Comparison of ENCODE assay signal across 17 cellular contexts in genomic region chr20:24638546-24639166, GRCh38.
"Had no signal": no experiment of that assay in that cellular context is flagged by ENCODE, and none has a peak within 500 bp of the region (broad histone marks: within the 10 kb centered on the region; RNA-seq: fewer than 3 reads in every experiment).

No MANE protein-coding gene starts in this region.

- H3K4me3 ChIP-seq: breast epithelium, left ventricle myocardium inferior, skin epidermis, upper lobe of left lung had no signal

- H3K36me3 Mint-ChIP-seq: naive thymus-derived CD8-positive, alpha-beta T cell; T-cell had no signal

- H3K9me3 ChIP-seq: upper lobe of left lung had no signal

- H3K27me3 ChIP-seq: breast epithelium, upper lobe of left lung had no signal

- H3K4me3 Mint-ChIP-seq: activated T-helper 17 cell treated with anti-CD3 and anti-CD28 coated beads, Interleukin-2, amount 50 U/mL, for 72 hours; naive thymus-derived CD8-positive, alpha-beta T cell; T-cell had no signal

- H3K27ac Mint-ChIP-seq: activated T-helper 17 cell treated with anti-CD3 and anti-CD28 coated beads, Interleukin-2, amount 50 U/mL, for 72 hours; T-cell had no signal

- H3K4me1 Mint-ChIP-seq: activated T-helper 17 cell treated with anti-CD3 and anti-CD28 coated beads, Interleukin-2, amount 50 U/mL, for 72 hours; naive thymus-derived CD8-positive, alpha-beta T cell; T-cell had no signal

- DNase-seq: activated CD4-positive, alpha-beta T cell treated with anti-CD3 and anti-CD28 coated beads, Interleukin-2, amount 50 U/mL, for 1 hour; activated naive CD4-positive, alpha-beta T cell treated with Interleukin-2 at 50 U/mL for 16 hours; anterior cingulate cortex; dermis blood vessel endothelial cell; left ventricle myocardium inferior; naive thymus-derived CD8-positive, alpha-beta T cell; posterior cingulate gyrus; right cardiac atrium; stimulated activated CD4-positive, alpha-beta T cell treated with anti-CD3 and anti-CD28 coated beads, Interleukin-15, amount 100 ng/mL, for 24 hours; stimulated activated CD4-positive, alpha-beta T cell treated with anti-CD3 and anti-CD28 coated beads, Interleukin-4, amount 100 ng/mL, for 24 hours; stimulated activated naive CD4-positive, alpha-beta T cell treated with Interleukin-2 at 50 U/mL for 16 hours; T-cell; T-helper 9 cell; upper lobe of left lung had no signal

- H3K4me1 ChIP-seq: breast epithelium, upper lobe of left lung had no signal

- H3K9me3 Mint-ChIP-seq: activated T-helper 17 cell treated with anti-CD3 and anti-CD28 coated beads, Interleukin-2, amount 50 U/mL, for 72 hours had no signal

- ATAC-seq: activated T-helper 17 cell treated with anti-CD3 and anti-CD28 coated beads, Interleukin-2, amount 50 U/mL, for 72 hours; naive thymus-derived CD8-positive, alpha-beta T cell; right cardiac atrium; T-cell had no signal

- H3K27ac ChIP-seq: breast epithelium, left ventricle myocardium inferior, skin epidermis, upper lobe of left lung had no signal

- H3K36me3 ChIP-seq: breast epithelium, left ventricle myocardium inferior, upper lobe of left lung had no signal
